In genomic region chr16:59991171-59991570, GRCh38 we compare ENCODE assay signal across 34 cellular contexts.
"Had no signal": no experiment of that assay in that cellular context is flagged by ENCODE, and none has a peak within 500 bp of the region (broad histone marks: within the 10 kb centered on the region; RNA-seq: fewer than 3 reads in every experiment).

No MANE protein-coding gene starts in this region.

- DNase-seq: activated effector memory CD4-positive, alpha-beta T cell treated with anti-CD3 and anti-CD28 coated beads, Interleukin-2, amount 50 U/mL, for 16 hours; activated effector memory CD4-positive, alpha-beta T cell treated with Interleukin-2 at 50 U/mL for 16 hours; activated gamma-delta T cell; activated gamma-delta T cell treated with Interleukin-2 at 50 U/mL for 16 hours; activated naive CD4-positive, alpha-beta T cell; activated naive CD4-positive, alpha-beta T cell treated with anti-CD3 and anti-CD28 coated beads for 36 hours; activated naive CD4-positive, alpha-beta T cell treated with anti-CD3 and anti-CD28 coated beads, Interleukin-2, amount 10 ng/mL, durations not matched to agents 7 days and 5 days; activated naive CD4-positive, alpha-beta T cell treated with anti-CD3 and anti-CD28 coated beads, Interleukin-2, amount 50 U/mL, for 16 hours; activated naive CD4-positive, alpha-beta T cell treated with Interleukin-2 at 50 U/mL for 16 hours; activated naive CD8-positive, alpha-beta T cell treated with anti-CD3 and anti-CD28 coated beads for 36 hours; activated naive CD8-positive, alpha-beta T cell treated with anti-CD3 and anti-CD28 coated beads, Interleukin-2, amount 10 ng/mL, durations not matched to agents 7 days and 5 days; activated naive CD8-positive, alpha-beta T cell treated with anti-CD3 and anti-CD28 coated beads, Interleukin-2, amount 50 U/mL, for 24 hours; activated T-cell treated with anti-CD3 and anti-CD28 coated beads, Interleukin-2, amount 50 U/mL, for 1 hour; activated T-cell treated with anti-CD3 and anti-CD28 coated beads, Interleukin-2, amount 50 U/mL, for 24 hours; activated T-cell treated with anti-CD3 and anti-CD28 coated beads, Interleukin-2, amount 50 U/mL, for 4 hours; activated T-cell treated with anti-CD3 and anti-CD28 coated beads, Interleukin-2, amount 50 U/mL, for 48 hours; activated T-cell treated with anti-CD3 and anti-CD28 coated beads, Interleukin-2, amount 50 U/mL, for 72 hours; adrenal gland; amniotic stem cell; amygdala; anterior cingulate cortex; aorta; body of pancreas; brain microvascular endothelial cell; caudate nucleus; central memory CD4-positive, alpha-beta T cell; cerebellar nuclear complex had no signal

- H3K4me1 ChIP-seq: adrenal gland, ascending aorta, body of pancreas, breast epithelium had no signal

- FAIRE-seq: astrocyte, bronchial epithelial cell had no signal

- H3K27me3 ChIP-seq: adrenal gland, ascending aorta, body of pancreas, brain microvascular endothelial cell, breast epithelium, cardiac muscle cell had no signal

- H3K36me3 ChIP-seq: adrenal gland, ascending aorta, brain microvascular endothelial cell, breast epithelium, cardiac muscle cell had no signal

- H3K9me3 ChIP-seq: adrenal gland, ascending aorta, body of pancreas had no signal

- ATAC-seq: activated naive CD4-positive, alpha-beta T cell treated with anti-CD3 and anti-CD28 coated beads, Interleukin-2, amount 50 U/mL, for 72 hours; activated naive CD8-positive, alpha-beta T cell treated with anti-CD3 and anti-CD28 coated beads, Interleukin-2, amount 50 U/mL, for 24 hours; activated T-cell treated with anti-CD3 and anti-CD28 coated beads, Interleukin-2, amount 50 U/mL, for 4 hours; activated T-cell treated with anti-CD3 and anti-CD28 coated beads, Interleukin-2, amount 50 U/mL, for 72 hours; activated T-helper 17 cell treated with anti-CD3 and anti-CD28 coated beads, Interleukin-2, amount 50 U/mL, for 72 hours; body of pancreas had no signal

- H3K27ac ChIP-seq: adrenal gland, ascending aorta, body of pancreas, brain microvascular endothelial cell, breast epithelium, cardiac muscle cell had no signal

- H3K4me3 ChIP-seq: adrenal gland, ascending aorta, body of pancreas, breast epithelium, cardiac muscle cell had no signal
